Comparison of ENCODE assay signal across 25 cellular contexts in the genomic region with DNA sequence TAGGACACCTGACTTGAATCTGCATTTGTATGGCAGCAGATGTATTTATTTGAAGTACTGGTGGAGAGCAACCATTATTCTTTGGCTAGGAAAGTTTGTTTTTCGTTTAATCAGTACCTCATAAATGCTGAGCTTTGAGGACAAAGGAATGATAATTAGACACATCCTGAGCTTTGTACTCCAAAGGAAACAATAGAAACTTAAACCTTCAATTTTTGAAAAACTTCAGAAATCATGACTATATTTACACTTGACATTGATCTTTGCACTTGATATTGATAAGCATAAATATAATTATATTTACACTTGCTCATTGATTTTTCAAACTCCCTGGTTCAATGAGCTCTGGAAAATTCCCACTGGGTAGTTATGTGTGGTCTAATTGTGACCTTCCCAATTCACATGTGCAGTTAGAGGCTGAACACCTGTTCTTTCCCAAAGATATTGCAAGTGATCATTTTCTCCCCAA.
"Had no signal": no experiment of that assay in that cellular context is flagged by ENCODE, and none has a peak within 500 bp of the region (broad histone marks: within the 10 kb centered on the region; RNA-seq: fewer than 3 reads in every experiment).

No MANE protein-coding gene starts in this region.

- H3K27me3 Mint-ChIP-seq: activated naive CD8-positive, alpha-beta T cell treated with anti-CD3 and anti-CD28 coated beads for 36 hours; naive thymus-derived CD4-positive, alpha-beta T cell had no signal

- FAIRE-seq: astrocyte, TTC549 had no signal

- H3K27ac Mint-ChIP-seq: activated naive CD8-positive, alpha-beta T cell treated with anti-CD3 and anti-CD28 coated beads for 36 hours; activated T-helper 2 cell treated with anti-CD3 and anti-CD28 coated beads, Interferon-gamma antibody, Interleukin-2, Interleukin-4, amounts not matched to agents 10 μg/mL and 5 μg/mL and 100 μg/mL, durations not matched to agents 14 hours and 24 hours and 36 hours; neural progenitor cell; WTC11 had no signal

- H3K27me3 ChIP-seq: foreskin keratinocyte, left lung, neural progenitor cell, sigmoid colon, testis, uterus had no signal

- H3K36me3 ChIP-seq: left lung, neural progenitor cell, sigmoid colon, uterus had no signal

- H3K36me3 Mint-ChIP-seq: neural progenitor cell had no signal

- H3K4me3 Mint-ChIP-seq: activated naive CD8-positive, alpha-beta T cell treated with anti-CD3 and anti-CD28 coated beads for 36 hours; activated T-cell treated with anti-CD3 and anti-CD28 coated beads, Interleukin-2, amount 50 U/mL, for 4 hours; naive thymus-derived CD4-positive, alpha-beta T cell; neural progenitor cell; WTC11 had no signal

- H3K9me3 ChIP-seq: left lung, sigmoid colon, testis, uterus had no signal

- H3K27ac ChIP-seq: foreskin keratinocyte, left lung, neural progenitor cell, sigmoid colon, testis, uterus had no signal

- H3K4me3 ChIP-seq: left lung, neural progenitor cell, sigmoid colon, smooth muscle cell, testis, uterus had no signal

- H3K4me1 ChIP-seq: left lung, neural progenitor cell, sigmoid colon, testis, uterus had no signal

- ATAC-seq: activated T-cell treated with anti-CD3 and anti-CD28 coated beads, Interleukin-2, amount 50 U/mL, for 4 hours; foreskin keratinocyte; left lung; naive thymus-derived CD4-positive, alpha-beta T cell; WTC11 had no signal

- H3K9me3 Mint-ChIP-seq: activated naive CD8-positive, alpha-beta T cell treated with anti-CD3 and anti-CD28 coated beads for 36 hours; activated T-cell treated with anti-CD3 and anti-CD28 coated beads, Interleukin-2, amount 50 U/mL, for 4 hours; activated T-helper 2 cell treated with anti-CD3 and anti-CD28 coated beads, Interferon-gamma antibody, Interleukin-2, Interleukin-4, amounts not matched to agents 10 μg/mL and 5 μg/mL and 100 μg/mL, durations not matched to agents 14 hours and 24 hours and 36 hours; naive thymus-derived CD4-positive, alpha-beta T cell; neural progenitor cell; WTC11 had no signal

- H3K4me1 Mint-ChIP-seq: neural progenitor cell had no signal

- DNase-seq: activated CD4-positive, alpha-beta T cell treated with anti-CD3 and anti-CD28 coated beads, Interleukin-2, amount 50 U/mL, for 4 hours; activated CD8-positive, alpha-beta memory T cell treated with anti-CD3 and anti-CD28 coated beads for 24 hours; activated CD8-positive, alpha-beta memory T cell treated with anti-CD3 and anti-CD28 coated beads, Interleukin-2, amount 50 U/mL, for 4 hours; activated naive CD4-positive, alpha-beta T cell treated with Interleukin-2 at 50 U/mL for 16 hours; activated naive CD8-positive, alpha-beta T cell treated with anti-CD3 and anti-CD28 coated beads for 36 hours; activated T-cell treated with anti-CD3 and anti-CD28 coated beads, Interleukin-2, amount 50 U/mL, for 4 hours; central memory CD4-positive, alpha-beta T cell; dermis blood vessel endothelial cell; effector CD8-positive, alpha-beta T cell; foreskin keratinocyte; left lung; naive thymus-derived CD4-positive, alpha-beta T cell; retina; sigmoid colon; stimulated activated CD4-positive, alpha-beta T cell treated with anti-CD3 and anti-CD28 coated beads, Interleukin-15, amount 100 ng/mL, for 24 hours; stimulated activated naive CD4-positive, alpha-beta T cell; testis; trophoblast cell; uterus had no signal

- H3K9ac ChIP-seq: neural progenitor cell had no signal
